1 cellular context compared by ENCODE assay signal in genomic region chr11:94762208-94762607, GRCh38.
TF ChIP-seq lines count a peak whose summit lies in the region.

No MANE protein-coding gene starts in this region.

TF ChIP-seq in endothelial cell of umbilical vein, 7 proteins besides CTCF, POLR2A, EP300 and RAD21 (continued from another document):
- TF ChIP-seq EZH2 (IDR thresholded peaks at IDR 0.05; ENCODE audit: borderline replicate concordance, low read depth, low read length, severe bottlenecking), result no peak
- no peak for TF ChIP-seq JUN (IDR thresholded peaks at IDR 0.05; ENCODE audit: borderline replicate concordance, insufficient read depth, insufficient read length, low read depth)
